Comparison of ENCODE assay signal across 8 cellular contexts in the genomic region with DNA sequence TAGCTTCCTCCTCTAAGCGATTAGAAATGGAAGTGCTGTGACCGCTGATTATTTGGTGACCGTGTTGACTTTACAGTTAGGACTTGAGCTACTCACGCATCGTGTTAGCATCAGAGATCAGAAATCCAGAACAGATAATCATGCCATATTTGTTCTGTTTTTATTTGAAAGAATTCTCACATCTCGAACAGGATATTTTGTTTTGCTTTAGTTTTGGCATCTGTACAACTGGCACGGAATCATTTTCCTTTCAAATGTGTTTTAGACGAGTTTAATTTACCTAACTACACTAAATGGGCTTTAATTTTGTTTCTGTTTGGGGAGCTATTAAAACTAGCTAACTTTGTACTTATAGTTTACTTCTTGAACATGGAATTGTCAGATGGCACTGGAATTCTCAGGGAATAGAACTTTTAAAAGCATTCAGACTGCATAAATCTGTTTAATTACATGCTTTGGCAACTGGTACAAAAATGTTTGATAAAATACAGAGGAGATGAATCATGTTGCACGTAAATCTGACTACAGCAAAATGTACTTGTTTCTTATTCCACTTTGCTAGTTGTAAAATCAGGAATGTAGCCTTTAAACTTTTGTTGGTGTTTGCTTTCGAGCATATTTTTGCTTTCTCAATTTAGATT. TPM values are rescaled to one million over a fixed set of nuclear protein-coding genes. Genes with fewer than 3 reads are reported as not detected.
DNase-seq lines count a peak whose midpoint lies in the region; ATAC-seq, FAIRE-seq and TF ChIP-seq lines count a peak whose summit lies in the region.

No MANE protein-coding gene starts in this region.

- intact Hi-C loops in HepG2 (cut with micrococcal nuclease; ENCODE audit: unreplicated experiment), result loop anchor here (2.0 to 10.0 kb wide), 3 partner anchors 14 to 822 kb away; partner anchors contain the start of gene DNAJC10

- 3% methylated on average over 10 of the region's 10 CpGs for WGBS in HepG2 (ENCODE audit: low lambda C conversion rate)
- WGBS in upper lobe of left lung, 2 donors, result 5 to 6% methylated on average over 10 of the region's 10 CpGs

- no peak for FAIRE-seq in HepG2 (lab: Jason Lieb, UNC)

- TF ChIP-seq CTCF in AG10803 (conservative IDR thresholded peaks at IDR 0.05; ENCODE audit: low read length) (no peak), HepG2 (CRISPR knock-in tag; IDR thresholded peaks at IDR 0.05) (no peak), upper lobe of left lung (IDR thresholded peaks at IDR 0.05) (no peak)

- no peaks in the 10 kb centered on the region for H3K27me3 ChIP-seq in HepG2 (ENCODE audit: control insufficient read depth in 1 of 2, insufficient read depth in 2 of 2, low read length in 2 of 2)
- H3K27me3 ChIP-seq in upper lobe of left lung, result no peaks in the 10 kb centered on the region

- peaks cover 45% of the 10 kb centered on the region for H3K79me2 ChIP-seq in HepG2 (ENCODE audit: insufficient read depth, low read length)

- peak overlapping the region; percentile 96 for H3K27ac ChIP-seq in HepG2 (ENCODE audit: extremely low read length, insufficient read depth, low read length)
- peak overlapping the region; percentile 98 to 99 (median 99) for H3K27ac ChIP-seq in upper lobe of left lung

- no peak for TF ChIP-seq RAD21 in HepG2 (CRISPR knock-in tag; IDR thresholded peaks at IDR 0.05)

- H3K4me1 ChIP-seq in HepG2 (ENCODE audit: insufficient read depth, low read length) (peaks cover 62% of the 10 kb centered on the region), upper lobe of left lung (peaks cover 41 to 51% (median 44%) of the 10 kb centered on the region in 4 donors)

- DNase-seq in AG10803 (ENCODE audit: low read depth) (peak; percentile 56), HS-27A (ENCODE audit: low read depth) (peak; percentile 31), astrocyte of the hippocampus (ENCODE audit: low read depth, low spot score) (peak; percentile 51), HepG2 (ENCODE audit: low spot score) (peak; percentile 69), upper lobe of left lung (no peak), NCI-H345 treated with DMSO at 0.1 percent for 48 hours (lab: John Stamatoyannopoulos, UW; ENCODE audit: unreplicated experiment) (no peak), COLO668 (lab: John Stamatoyannopoulos, UW; ENCODE audit: unreplicated experiment) (no peak)

- H2AFZ ChIP-seq in HepG2 (ENCODE audit: low read length), result no peak overlapping the region

- H4K20me1 ChIP-seq in HepG2 (ENCODE audit: insufficient read depth, low read length), result peaks cover 4% of the 10 kb centered on the region; the same call in 1 of the 2 replicates

- ATAC-seq in HepG2 (no peak), upper lobe of left lung (ENCODE audit: low FRiP score in 2 of 2) (no peak), HG02870 (IDR thresholded peaks at IDR 0.05; ENCODE audit: unreplicated experiment) (no peak)

- H3K9me3 ChIP-seq in HepG2 (ENCODE audit: low read length) (no peaks in the 10 kb centered on the region), upper lobe of left lung (no peaks in the 10 kb centered on the region)

- TF ChIP-seq POLR2A in HepG2 (IDR thresholded peaks at IDR 0.05; ENCODE audit: insufficient read depth in 1 of 2, low read depth in 2 of 2, low read length in 2 of 2) (no peak), upper lobe of left lung (IDR thresholded peaks at IDR 0.05) (peak in 1 of 4 donors; percentile 4)

- no TSS peak for BruUV-seq in HepG2 (replicated peaks; lab: Mats Ljungman, UMichigan)

- H3K4me2 ChIP-seq in HepG2 (ENCODE audit: low read depth, low read length), result peak overlapping the region; percentile 83

- TF ChIP-seq EP300 in HepG2 (IDR thresholded peaks at IDR 0.05; ENCODE audit: low read depth in 2 of 2, low read length in 2 of 2) (no peak), HepG2 (CRISPR knock-in tag; IDR thresholded peaks at IDR 0.05; ENCODE audit: borderline replicate concordance) (no peak), upper lobe of left lung (IDR thresholded peaks at IDR 0.05) (no peak)

- POLR2A ChIA-PET in HepG2 (lab: Yijun Ruan, JAX), result interaction anchor here (0.8 to 1.9 kb wide), 4 partner anchors 9 to 106 kb away, joined by 3 to 6 read pairs (median 4); no protein-coding TSS in a partner anchor

- peaks cover 0 to 6% of the 10 kb centered on the region in 2 experiments; a peak in 1 of 5 replicates for H3K36me3 ChIP-seq in HepG2 (replicated peaks in 1 of 2; ENCODE audit: control insufficient read depth in 1 of 2, insufficient read depth in 2 of 2, low read length in 2 of 2)
- H3K36me3 ChIP-seq in upper lobe of left lung, result peaks cover 0 to 9% (median 0%) of the 10 kb centered on the region in 4 donors

- H3K9ac ChIP-seq in HepG2 (ENCODE audit: insufficient read depth, low read depth, low read length), result peak overlapping the region; percentile 93

- CTCF ChIA-PET in HepG2 (lab: Yijun Ruan, JAX; ENCODE audit: low intra/inter-chr PET ratio, low total read pairs), result no interaction called here

- in situ Hi-C loops in HepG2 (cut with HindIII; ENCODE audit: extremely low pct_ligation_motif_present, low pct_unique_long_range_greater_than_20kb), result loop anchor here (5.0 kb wide), 1 partner anchor 141 kb away; no protein-coding TSS in a partner anchor

- peak overlapping the region; percentile 87 for H3K4me3 ChIP-seq in AG10803 (ENCODE audit: low read length)
- H3K4me3 ChIP-seq in HepG2 (replicated peaks in 1 of 3; ENCODE audit: insufficient read depth in 1 of 3, low read depth in 2 of 3, low read length in 3 of 3), result peak overlapping the region; percentile 79 to 96 (median 80)
- H3K4me3 ChIP-seq in upper lobe of left lung, result peak overlapping the region; percentile 74 to 91 (median 85)

TF ChIP-seq in HepG2, 621 proteins besides CTCF, POLR2A, EP300 and RAD21 (continues in another document):
- TF ChIP-seq ZBTB26 (CRISPR knock-in tag; IDR thresholded peaks at IDR 0.05; ENCODE audit: borderline replicate concordance) (no peak), ZSCAN29 (CRISPR knock-in tag; conservative IDR thresholded peaks at IDR 0.05) (peak; percentile 63; the same call in 1 of the 2 replicates), U2AF2 (IDR thresholded peaks at IDR 0.05; ENCODE audit: low read depth, low read length) (no peak), ZNF512 (CRISPR knock-in tag; IDR thresholded peaks at IDR 0.05) (no peak), ZNF337 (CRISPR knock-in tag; IDR thresholded peaks at IDR 0.05; ENCODE audit: borderline replicate concordance, low read depth) (no peak)

RNA-seq across cellular contexts. Expression of gene ITPRID2, which starts 1.4 kb away (rescaled TPM):
- 61.4 and 62.3 TPM in 2 replicates for total RNA-seq in HepG2 (2016; rRNA removed; fragmentation: Illumina TruSeq; extraction: Trizol)
- total RNA-seq in HepG2 (2016; cell fraction: cytosol; rRNA removed; fragmentation: Illumina TruSeq; extraction: Trizol; ENCODE audit: low read depth), result 20.6 and 24.7 TPM in 2 replicates
- total RNA-seq in HepG2 (2016; cell fraction: insoluble cytoplasmic fraction; rRNA removed; fragmentation: Illumina TruSeq; extraction: Trizol), result 58.6 TPM in 2 replicates
- 55.8 and 67.6 TPM in 2 replicates for total RNA-seq in HepG2 (2016; cell fraction: membrane; rRNA removed; fragmentation: Illumina TruSeq; extraction: Trizol)
- total RNA-seq in HepG2 (2016; cell fraction: nucleus; rRNA removed; fragmentation: Illumina TruSeq; extraction: Trizol), result 88.9 and 104 TPM in 2 replicates
- polyA plus RNA-seq in HepG2 (2011; rRNA removed), result 35.3 and 44.8 TPM in 2 replicates
- 18.4 and 22.5 TPM in 2 replicates for polyA plus RNA-seq in HepG2 (2011; cell fraction: cytosol; rRNA removed)
- polyA plus RNA-seq in HepG2 (2011; cell fraction: nucleus; rRNA removed), result 53.6 and 55.5 TPM in 2 replicates
- polyA plus RNA-seq in HepG2 (2012), result 46.5 and 98.8 TPM in 2 replicates
- polyA plus RNA-seq in HepG2 (2016; cell fraction: cytosol; fragmentation: Illumina TruSeq; extraction: Trizol; ENCODE audit: low read depth), result 11.8 and 15.3 TPM in 2 replicates
- 41.0 and 41.5 TPM in 2 replicates for polyA plus RNA-seq in HepG2 (2016; cell fraction: insoluble cytoplasmic fraction; fragmentation: Illumina TruSeq; extraction: Trizol; ENCODE audit: low read depth)
- polyA plus RNA-seq in HepG2 (2016; cell fraction: membrane; fragmentation: Illumina TruSeq; extraction: Trizol; ENCODE audit: low read depth), result 30.8 and 35.3 TPM in 2 replicates
- 84.9 and 97.5 TPM in 2 replicates for polyA plus RNA-seq in HepG2 (2016; cell fraction: nucleus; fragmentation: Illumina TruSeq; extraction: Trizol; ENCODE audit: insufficient read depth, low read depth)
- 41.9 and 108 TPM in 2 replicates for polyA minus RNA-seq in HepG2 (2011; rRNA and poly(A)+ RNA removed; ENCODE audit: low replicate concordance)
- 29.6 and 32.2 TPM in 2 replicates for polyA minus RNA-seq in HepG2 (2011; cell fraction: cytosol; rRNA and poly(A)+ RNA removed)
- polyA minus RNA-seq in HepG2 (2011; cell fraction: nucleus; rRNA and poly(A)+ RNA removed), result 110 and 150 TPM in 2 replicates
- total RNA-seq in upper lobe of left lung, result 100 to 1,000 TPM; 125 to 770 (median 214) TPM

Comparison
In these comparisons a context has a peak if more than half of its experiments do, and no peak if none do; other contexts are left out.
1. DNase-seq: peak in AG10803 (single experiment), HS-27A (single experiment), astrocyte of the hippocampus (single experiment) and HepG2 (single experiment); none in upper lobe of left lung (0 of 2), NCI-H345 treated with DMSO at 0.1 percent for 48 hours (single experiment) and COLO668 (single experiment).
2. Peak in every context shown above with its lines, with median percentiles within 50 percentile points of each other: H3K4me3 ChIP-seq.